Comparison of ENCODE assay signal across 15 cellular contexts in genomic region chr1:115429884-115430283, GRCh38.
DNase-seq lines count a peak whose midpoint lies in the region; FAIRE-seq and TF ChIP-seq lines count a peak whose summit lies in the region.
"Had no signal": no experiment of that assay in that cellular context is flagged by ENCODE, and none has a peak within 500 bp of the region (broad histone marks: within the 10 kb centered on the region; RNA-seq: fewer than 3 reads in every experiment).

No MANE protein-coding gene starts in this region.

- no peak overlapping the region for H3K4me2 ChIP-seq in osteoblast (ENCODE audit: insufficient read depth, low read length)

- peak overlapping the region; percentile 38 for H3K27ac ChIP-seq in epithelial cell of prostate
- H3K27ac ChIP-seq in osteoblast (ENCODE audit: low read depth, low read length): peak overlapping the region; percentile 92
- H3K27ac ChIP-seq in adrenal gland: no peak overlapping the region
- H3K27ac ChIP-seq: thoracic aorta had no signal

- WGBS in adrenal gland, 4 donors: 84 to 93% (median 88%) methylated on average over 2 of the region's 2 CpGs

- no peak for TF ChIP-seq CTCF in osteoblast (IDR thresholded peaks at IDR 0.05; ENCODE audit: extremely low read depth, low read depth, low read length)
- TF ChIP-seq CTCF in GM10266 (IDR thresholded peaks at IDR 0.05; ENCODE audit: control insufficient read depth, insufficient read depth, low read depth, missing control alignments): no peak
- TF ChIP-seq CTCF in adrenal gland (IDR thresholded peaks at IDR 0.05): no peak

- H4K20me1 ChIP-seq in osteoblast (ENCODE audit: insufficient read depth, low read length): no peaks in the 10 kb centered on the region

- H3K4me1 ChIP-seq in osteoblast (ENCODE audit: insufficient read depth, low read length): peaks cover 55% of the 10 kb centered on the region
- peaks cover 10 to 11% of the 10 kb centered on the region in 2 donors for H3K4me1 ChIP-seq in adrenal gland (replicated peaks in 1 of 2)

- H3K36me3 ChIP-seq in osteoblast (ENCODE audit: insufficient read depth, low read length) (no peaks in the 10 kb centered on the region), adrenal gland (replicated peaks in 1 of 2) (no peaks in the 10 kb centered on the region)
- H3K36me3 ChIP-seq: thoracic aorta had no signal

- DNase-seq in ELR (ENCODE audit: low read depth) (peak; percentile 80), RCC 7860 (ENCODE audit: low spot score) (peak; percentile 88), epithelial cell of prostate (ENCODE audit: low read depth, low spot score) (no peak), osteoblast (ENCODE audit: insufficient read length, low spot score, missing footprints) (peak; percentile 50), GM10266 (ENCODE audit: extremely low spot score) (no peak), Kasumi-1 (lab: John Stamatoyannopoulos, UW) (no peak), adrenal gland (no peak)
- DNase-seq in stimulated activated CD4-positive, alpha-beta T cell treated with anti-CD3 and anti-CD28 coated beads, Interleukin-2, amount 100 ng/mL, for 48 hours: no peak
- DNase-seq: activated CD4-positive, CD25-positive, alpha-beta regulatory T cell; activated CD8-positive, alpha-beta memory T cell treated with anti-CD3 and anti-CD28 coated beads for 24 hours; central memory CD4-positive, alpha-beta T cell; hippocampal formation; midbrain; NCI-H2029 had no signal

- H3K9me3 ChIP-seq in osteoblast (ENCODE audit: low read depth, low read length): no peaks in the 10 kb centered on the region
- H3K9me3 ChIP-seq in adrenal gland (replicated peaks in 1 of 3): no peaks in the 10 kb centered on the region
- H3K9me3 ChIP-seq: thoracic aorta had no signal

- peak; percentile 74 for FAIRE-seq in RCC 7860 (lab: Jason Lieb, UNC)

- peak overlapping the region; percentile 36 for H2AFZ ChIP-seq in osteoblast (ENCODE audit: low read length)

- no peak for TF ChIP-seq POLR2A in adrenal gland (IDR thresholded peaks at IDR 0.05)

- no peaks in the 10 kb centered on the region for H3K27me3 ChIP-seq in osteoblast (ENCODE audit: insufficient read depth, low read length)
- no peaks in the 10 kb centered on the region for H3K27me3 ChIP-seq in adrenal gland

- H3K79me2 ChIP-seq in osteoblast (ENCODE audit: insufficient read depth, low read length): no peaks in the 10 kb centered on the region

- intact Hi-C loops in adrenal gland (cut with DNase I): no loop called here

- H3K4me3 ChIP-seq in osteoblast (ENCODE audit: insufficient read depth, low read length): no peak overlapping the region
- H3K4me3 ChIP-seq in adrenal gland: no peak overlapping the region
- H3K4me3 ChIP-seq: thoracic aorta had no signal

Comparison
In these comparisons a context has a peak if more than half of its experiments do, and no peak if none do; other contexts are left out.
1. DNase-seq: peak in ELR (single experiment), RCC 7860 (single experiment) and osteoblast (single experiment); none in epithelial cell of prostate (single experiment), stimulated activated CD4-positive, alpha-beta T cell treated with anti-CD3 and anti-CD28 coated beads, Interleukin-2, amount 100 ng/mL, for 48 hours (0 of 2), GM10266 (single experiment), Kasumi-1 (0 of 2) and adrenal gland (0 of 7).
2. H3K27ac ChIP-seq: peak in epithelial cell of prostate (single experiment) and osteoblast (single experiment); none in adrenal gland (0 of 5).